17 cellular contexts compared by ENCODE assay signal in genomic region chr1:145795257-145795881, GRCh38.
"Had no signal": no experiment of that assay in that cellular context is flagged by ENCODE, and none has a peak within 500 bp of the region (broad histone marks: within the 10 kb centered on the region; RNA-seq: fewer than 3 reads in every experiment).

No MANE protein-coding gene starts in this region.

- DNase-seq: activated CD4-positive, alpha-beta memory T cell treated with anti-CD3 and anti-CD28 coated beads, Interleukin-2, amount 10 ng/mL, durations not matched to agents 7 days and 5 days; activated CD4-positive, alpha-beta T cell treated with anti-CD3 and anti-CD28 coated beads for 1 hour; activated CD4-positive, alpha-beta T cell treated with anti-CD3 and anti-CD28 coated beads, Interleukin-2, amount 10 ng/mL, durations not matched to agents 7 days and 5 days; activated gamma-delta T cell; activated naive CD4-positive, alpha-beta T cell treated with anti-CD3 and anti-CD28 coated beads for 36 hours; activated T-cell treated with anti-CD3 and anti-CD28 coated beads for 4 hours; activated T-cell treated with anti-CD3 and anti-CD28 coated beads, Interleukin-2, amount 50 U/mL, for 48 hours; amygdala; MM.1S; NCI-H146; NCI-H1930; NCI-H345; NCI-H524; PC-3; SHP77 treated with DMSO at 0.1 percent for 48 hours; T-helper 17 cell; T1000 had no signal
